Comparison of ENCODE assay signal across 31 cellular contexts in genomic region chr4:6369924-6370645, GRCh38.
"Had no signal": no experiment of that assay in that cellular context is flagged by ENCODE, and none has a peak within 500 bp of the region (broad histone marks: within the 10 kb centered on the region; RNA-seq: fewer than 3 reads in every experiment).

No MANE protein-coding gene starts in this region.

- H3K27ac ChIP-seq: adrenal gland, body of pancreas, epithelial cell of prostate, esophagus squamous epithelium, left lung, pancreas, prostate gland, stomach, thyroid gland, upper lobe of right lung had no signal

- H3K9me3 Mint-ChIP-seq: activated naive CD4-positive, alpha-beta T cell treated with anti-CD3 and anti-CD28 coated beads for 36 hours; activated naive CD8-positive, alpha-beta T cell treated with anti-CD3 and anti-CD28 coated beads for 36 hours; activated T-helper 1 cell treated with anti-CD3 and anti-CD28 coated beads, Interleukin-12 subunit alpha, Interleukin-12 subunit beta, Interleukin-2, Interleukin-4 antibody, amounts not matched to agents 30 ng/mL and 10 ng/mL and 1 ng/mL, durations not matched to agents 14 hours and 24 hours and 36 hours; natural killer cell treated with Interleukin-12 subunit alpha and Interleukin-12 subunit beta and Interleukin-15 and Interleukin-18, amount 100 ng/mL, for 72 hours; stimulated activated naive B cell treated with anti-CD40 and anti-IgM and Interleukin-4, amounts not matched to agents 10 μg/mL and 1 μg/mL and 100 μg/mL, for 72 hours; T-helper 2 cell treated with Interferon-gamma antibody and Interleukin-4, amounts not matched to agents 5 μg/mL and 100 μg/mL, for 36 hours had no signal

- H3K9me3 ChIP-seq: adrenal gland, body of pancreas, esophagus squamous epithelium, left lung, mucosa of descending colon, pancreas, prostate gland, stomach, thyroid gland, upper lobe of right lung had no signal

- H3K27me3 Mint-ChIP-seq: activated naive CD8-positive, alpha-beta T cell treated with anti-CD3 and anti-CD28 coated beads for 36 hours had no signal

- H3K4me1 Mint-ChIP-seq: activated naive CD8-positive, alpha-beta T cell treated with anti-CD3 and anti-CD28 coated beads for 36 hours; stimulated activated naive B cell treated with anti-CD40 and anti-IgM and Interleukin-4, amounts not matched to agents 10 μg/mL and 1 μg/mL and 100 μg/mL, for 72 hours had no signal

- H3K4me1 ChIP-seq: adrenal gland, body of pancreas, esophagus squamous epithelium, left lung, pancreas, prostate gland, stomach, thyroid gland, upper lobe of right lung had no signal

- H3K27ac Mint-ChIP-seq: activated naive CD4-positive, alpha-beta T cell treated with anti-CD3 and anti-CD28 coated beads for 36 hours; activated naive CD8-positive, alpha-beta T cell treated with anti-CD3 and anti-CD28 coated beads for 36 hours; activated T-helper 1 cell treated with anti-CD3 and anti-CD28 coated beads, Interleukin-12 subunit alpha, Interleukin-12 subunit beta, Interleukin-2, Interleukin-4 antibody, amounts not matched to agents 30 ng/mL and 10 ng/mL and 1 ng/mL, durations not matched to agents 14 hours and 24 hours and 36 hours; natural killer cell treated with Interleukin-12 subunit alpha and Interleukin-12 subunit beta and Interleukin-15 and Interleukin-18, amount 100 ng/mL, for 72 hours; stimulated activated naive B cell treated with anti-CD40 and anti-IgM and Interleukin-4, amounts not matched to agents 10 μg/mL and 1 μg/mL and 100 μg/mL, for 72 hours; T-helper 2 cell treated with Interferon-gamma antibody and Interleukin-4, amounts not matched to agents 5 μg/mL and 100 μg/mL, for 36 hours had no signal

- DNase-seq: activated CD4-positive, alpha-beta T cell treated with anti-CD3 and anti-CD28 coated beads for 48 hours; activated CD4-positive, alpha-beta T cell treated with anti-CD3 and anti-CD28 coated beads, Interleukin-2, amount 50 U/mL, for 48 hours; activated CD8-positive, alpha-beta memory T cell treated with anti-CD3 and anti-CD28 coated beads, Interleukin-2, amount 50 U/mL, for 4 hours; activated effector memory CD4-positive, alpha-beta T cell treated with anti-CD3 and anti-CD28 coated beads, Interleukin-2, amount 50 U/mL, for 16 hours; activated naive CD4-positive, alpha-beta T cell treated with anti-CD3 and anti-CD28 coated beads for 36 hours; activated naive CD8-positive, alpha-beta T cell treated with anti-CD3 and anti-CD28 coated beads for 36 hours; activated T-cell treated with anti-CD3 and anti-CD28 coated beads, Interleukin-2, amount 50 U/mL, for 1 hour; adrenal gland; aorta; body of pancreas; dermis blood vessel endothelial cell; effector CD4-positive, alpha-beta T cell; esophagus squamous epithelium; foreskin melanocyte; retina; stimulated activated CD4-positive, alpha-beta T cell treated with anti-CD3 and anti-CD28 coated beads, Interleukin-1b, Interleukin-23, amount 100 ng/mL, for 48 hours; stimulated activated naive B cell treated with anti-CD40 and anti-IgM and Interleukin-4, amounts not matched to agents 10 μg/mL and 1 μg/mL and 100 μg/mL, for 72 hours; stomach; T-helper 1 cell; thyroid gland; upper lobe of right lung had no signal

- H3K4me3 Mint-ChIP-seq: activated naive CD4-positive, alpha-beta T cell treated with anti-CD3 and anti-CD28 coated beads for 36 hours; activated naive CD8-positive, alpha-beta T cell treated with anti-CD3 and anti-CD28 coated beads for 36 hours; activated T-helper 1 cell treated with anti-CD3 and anti-CD28 coated beads, Interleukin-12 subunit alpha, Interleukin-12 subunit beta, Interleukin-2, Interleukin-4 antibody, amounts not matched to agents 30 ng/mL and 10 ng/mL and 1 ng/mL, durations not matched to agents 14 hours and 24 hours and 36 hours; natural killer cell treated with Interleukin-12 subunit alpha and Interleukin-12 subunit beta and Interleukin-15 and Interleukin-18, amount 100 ng/mL, for 72 hours; stimulated activated naive B cell treated with anti-CD40 and anti-IgM and Interleukin-4, amounts not matched to agents 10 μg/mL and 1 μg/mL and 100 μg/mL, for 72 hours; T-helper 2 cell treated with Interferon-gamma antibody and Interleukin-4, amounts not matched to agents 5 μg/mL and 100 μg/mL, for 36 hours had no signal

- H3K36me3 Mint-ChIP-seq: activated naive CD8-positive, alpha-beta T cell treated with anti-CD3 and anti-CD28 coated beads for 36 hours; natural killer cell treated with Interleukin-12 subunit alpha and Interleukin-12 subunit beta and Interleukin-15 and Interleukin-18, amount 100 ng/mL, for 72 hours; stimulated activated naive B cell treated with anti-CD40 and anti-IgM and Interleukin-4, amounts not matched to agents 10 μg/mL and 1 μg/mL and 100 μg/mL, for 72 hours had no signal

- H3K36me3 ChIP-seq: adrenal gland, left lung, pancreas, prostate gland, stomach, thyroid gland, upper lobe of right lung had no signal

- ATAC-seq: body of pancreas; left lung; mucosa of descending colon; natural killer cell treated with Interleukin-12 subunit alpha and Interleukin-12 subunit beta and Interleukin-15 and Interleukin-18, amount 100 ng/mL, for 72 hours; pancreas; stimulated activated naive B cell treated with anti-CD40 and anti-IgM and Interleukin-4, amounts not matched to agents 10 μg/mL and 1 μg/mL and 100 μg/mL, for 72 hours; upper lobe of right lung had no signal

- H3K27me3 ChIP-seq: adrenal gland, body of pancreas, pancreas, thyroid gland had no signal

- H3K4me3 ChIP-seq: adrenal gland, body of pancreas, esophagus squamous epithelium, left lung, lung, mucosa of descending colon, pancreas, prostate gland, smooth muscle cell, stomach, thyroid gland, upper lobe of right lung had no signal

- H3K4me2 ChIP-seq: smooth muscle cell had no signal
